17 cellular contexts compared by ENCODE assay signal in genomic region chr14:76337619-76338545, GRCh38. TPM values are rescaled to one million over a fixed set of nuclear protein-coding genes. Genes with fewer than 3 reads are reported as not detected.
A peak's percentile ranks its signal among the peaks of the same experiment; 100 is the strongest.
DNase-seq lines count a peak whose midpoint lies in the region; ATAC-seq, FAIRE-seq and TF ChIP-seq lines count a peak whose summit lies in the region.
"Had no signal": no experiment of that assay in that cellular context is flagged by ENCODE, and none has a peak within 500 bp of the region (broad histone marks: within the 10 kb centered on the region; RNA-seq: fewer than 3 reads in every experiment).

No MANE protein-coding gene starts in this region.

- in situ Hi-C loops in HepG2 (cut with HindIII; ENCODE audit: extremely low pct_ligation_motif_present, low pct_unique_long_range_greater_than_20kb), result no loop called here
- in situ Hi-C loops in Panc1 (cut with HindIII; ENCODE audit: low pct_unique_long_range_greater_than_20kb, low sequenced_read_pairs), result no loop called here
- in situ Hi-C loops in ACHN (cut with HindIII; ENCODE audit: low pct_ligation_motif_present, low pct_unique_long_range_greater_than_20kb, low sequenced_read_pairs), result no loop called here

- CTCF ChIA-PET in HepG2 (lab: Yijun Ruan, JAX; ENCODE audit: low intra/inter-chr PET ratio, low total read pairs) (no interaction called here), Panc1 (lab: Charles Lee) (no interaction called here)

- no peak overlapping the region for H2AFZ ChIP-seq in HepG2 (ENCODE audit: low read length)

- no peak for FAIRE-seq in HepG2 (lab: Jason Lieb, UNC)
- FAIRE-seq: A549, D721Med had no signal

- ATAC-seq in HepG2, result peak; percentile 29; the same call in 1 of the 3 replicates
- no peak for ATAC-seq in right lobe of liver
- ATAC-seq in Panc1, result peak; percentile 51; the same call in 1 of the 2 replicates
- ATAC-seq in GM19397 (IDR thresholded peaks at IDR 0.05; ENCODE audit: unreplicated experiment), result no peak
- ATAC-seq in GM19035 (IDR thresholded peaks at IDR 0.05; ENCODE audit: unreplicated experiment), result no peak

- no peak overlapping the region for H3K9ac ChIP-seq in HepG2 (ENCODE audit: insufficient read depth, low read depth, low read length)

- H3K4me1 ChIP-seq in HepG2 (ENCODE audit: insufficient read depth, low read length) (no peaks in the 10 kb centered on the region), right lobe of liver (no peaks in the 10 kb centered on the region), Panc1 (ENCODE audit: control insufficient read depth, insufficient read depth, low read length) (no peaks in the 10 kb centered on the region)
- H3K4me1 ChIP-seq: A549, spleen had no signal

- POLR2A ChIA-PET in HepG2 (lab: Yijun Ruan, JAX), result no interaction called here
- POLR2A ChIA-PET in Panc1 (lab: Charles Lee), result no interaction called here

- 66% methylated on average over 13 of the region's 16 CpGs for WGBS in HepG2 (ENCODE audit: low lambda C conversion rate)
- 53% methylated on average over 13 of the region's 16 CpGs for WGBS in right lobe of liver (ENCODE audit: insufficient coverage, low coverage, low lambda C conversion rate, missing lambda C conversion rate)

- no peaks in the 10 kb centered on the region for H3K79me2 ChIP-seq in HepG2 (ENCODE audit: insufficient read depth, low read length)

- no peak for TF ChIP-seq RAD21 in HepG2 (CRISPR knock-in tag; IDR thresholded peaks at IDR 0.05)

- no peak overlapping the region for H3K4me3 ChIP-seq in HepG2 (replicated peaks in 1 of 3; ENCODE audit: insufficient read depth in 1 of 3, low read depth in 2 of 3, low read length in 3 of 3)
- H3K4me3 ChIP-seq in right lobe of liver, result no peak overlapping the region
- peak overlapping the region; percentile 3 to 23; a peak in 3 of 4 replicates for H3K4me3 ChIP-seq in Panc1 (ENCODE audit: low read depth in 2 of 2, low read length in 2 of 2)
- H3K4me3 ChIP-seq: A549, spleen had no signal

- DNase-seq in HepG2 (ENCODE audit: low spot score) (no peak), right lobe of liver (no peak), Panc1 (ENCODE audit: low read depth, low spot score) (no peak), fibroblast of peridontal ligament (ENCODE audit: extremely low read depth) (peak; percentile 15), ACHN (no peak), medulla oblongata (ENCODE audit: extremely low spot score) (no peak)
- DNase-seq: activated CD4-positive, alpha-beta T cell treated with anti-CD3 and anti-CD28 coated beads, Interleukin-2, amount 50 U/mL, for 4 hours; activated gamma-delta T cell; NCI-H345; spleen; substantia nigra; T-helper 2 cell had no signal

- intact Hi-C loops in HepG2 (cut with micrococcal nuclease; ENCODE audit: unreplicated experiment), result no loop called here
- intact Hi-C loops in right lobe of liver (cut with DNase I), result no loop called here
- intact Hi-C loops in Panc1 (cut with micrococcal nuclease; ENCODE audit: unreplicated experiment), result no loop called here

- no peak overlapping the region for H3K27ac ChIP-seq in HepG2 (ENCODE audit: extremely low read length, insufficient read depth, low read length)
- no peak overlapping the region for H3K27ac ChIP-seq in right lobe of liver
- no peak overlapping the region for H3K27ac ChIP-seq in Panc1 (ENCODE audit: low read length)
- H3K27ac ChIP-seq: A549, spleen had no signal

- TF ChIP-seq EP300 in HepG2 (IDR thresholded peaks at IDR 0.05; ENCODE audit: low read depth in 2 of 2, low read length in 2 of 2), result no peak
- no peak for TF ChIP-seq EP300 in HepG2 (CRISPR knock-in tag; IDR thresholded peaks at IDR 0.05; ENCODE audit: borderline replicate concordance)

- BruUV-seq in HepG2 (replicated peaks; lab: Mats Ljungman, UMichigan), result no TSS peak
- no TSS peak for BruUV-seq in Panc1 (replicated peaks; lab: Mats Ljungman, UMichigan)

- no peak overlapping the region for H3K4me2 ChIP-seq in HepG2 (ENCODE audit: low read depth, low read length)
- H3K4me2 ChIP-seq: A549 had no signal

- H3K36me3 ChIP-seq in HepG2 (replicated peaks in 1 of 2; ENCODE audit: control insufficient read depth in 1 of 2, insufficient read depth in 2 of 2, low read length in 2 of 2), result no peaks in the 10 kb centered on the region
- no peaks in the 10 kb centered on the region for H3K36me3 ChIP-seq in right lobe of liver
- H3K36me3 ChIP-seq in Panc1 (ENCODE audit: control insufficient read depth, insufficient read depth, low read length), result no peaks in the 10 kb centered on the region
- H3K36me3 ChIP-seq: spleen had no signal

- no peaks in the 10 kb centered on the region for H3K9me3 ChIP-seq in HepG2 (ENCODE audit: low read length)
- H3K9me3 ChIP-seq in right lobe of liver, result no peaks in the 10 kb centered on the region
- no peaks in the 10 kb centered on the region for H3K9me3 ChIP-seq in Panc1 (ENCODE audit: control insufficient read depth, insufficient read depth, low read depth, low read length)
- H3K9me3 ChIP-seq: A549, spleen had no signal

- no peaks in the 10 kb centered on the region for H3K27me3 ChIP-seq in HepG2 (ENCODE audit: control insufficient read depth in 1 of 2, insufficient read depth in 2 of 2, low read length in 2 of 2)
- no peaks in the 10 kb centered on the region for H3K27me3 ChIP-seq in right lobe of liver
- no peaks in the 10 kb centered on the region for H3K27me3 ChIP-seq in Panc1 (ENCODE audit: control insufficient read depth, insufficient read depth, low read length)

- TF ChIP-seq CTCF in HepG2 (CRISPR knock-in tag; IDR thresholded peaks at IDR 0.05) (no peak), right lobe of liver (IDR thresholded peaks at IDR 0.05) (no peak), Panc1 (IDR thresholded peaks at IDR 0.05) (no peak)

- no peak for TF ChIP-seq POLR2A in HepG2 (IDR thresholded peaks at IDR 0.05; ENCODE audit: insufficient read depth in 1 of 2, low read depth in 2 of 2, low read length in 2 of 2)
- TF ChIP-seq POLR2A in right lobe of liver (IDR thresholded peaks at IDR 0.05), result no peak

- H4K20me1 ChIP-seq in HepG2 (ENCODE audit: insufficient read depth, low read length), result no peaks in the 10 kb centered on the region

TF ChIP-seq in HepG2, 621 proteins besides CTCF, POLR2A, EP300 and RAD21 (continues in another document):
- TF ChIP-seq JARID2 (CRISPR knock-in tag; IDR thresholded peaks at IDR 0.05; ENCODE audit: insufficient replicate concordance) (no peak), PLRG1 (conservative IDR thresholded peaks at IDR 0.05) (no peak), TBP (CRISPR knock-in tag; IDR thresholded peaks at IDR 0.05) (no peak), DNMT3B (CRISPR knock-in tag; conservative IDR thresholded peaks at IDR 0.05) (no peak), ZEB1 (IDR thresholded peaks at IDR 0.05; ENCODE audit: insufficient replicate concordance, low read depth) (no peak), ZNF704 (CRISPR knock-in tag; IDR thresholded peaks at IDR 0.05; ENCODE audit: borderline replicate concordance) (no peak), CHD4 (IDR thresholded peaks at IDR 0.05; ENCODE audit: borderline replicate concordance, low read length) (no peak), MED8 (CRISPR knock-in tag; IDR thresholded peaks at IDR 0.05; ENCODE audit: insufficient replicate concordance) (no peak), SP1 (IDR thresholded peaks at IDR 0.05) (no peak), SP1 (CRISPR knock-in tag; IDR thresholded peaks at IDR 0.05) (no peak), GZF1 (CRISPR knock-in tag; IDR thresholded peaks at IDR 0.05) (no peak), FOXK2 (IDR thresholded peaks at IDR 0.05) (no peak), ELF1 (CRISPR knock-in tag; IDR thresholded peaks at IDR 0.05) (no peak), NR2F1 (CRISPR knock-in tag; IDR thresholded peaks at IDR 0.05) (no peak), ZSCAN20 (CRISPR knock-in tag; IDR thresholded peaks at IDR 0.05; ENCODE audit: borderline replicate concordance) (no peak), KDM1A (CRISPR knock-in tag; IDR thresholded peaks at IDR 0.05) (no peak), TOE1 (CRISPR knock-in tag; IDR thresholded peaks at IDR 0.05) (no peak)

RNA-seq across cellular contexts. Expression of gene ESRRB, which starts 38.1 kb away (rescaled TPM):
- total RNA-seq in HepG2 (2016; rRNA removed; fragmentation: Illumina TruSeq; extraction: Trizol) (0.04 TPM in 1 of 2 replicates, not detected in the other), right lobe of liver (under 1 TPM in 3 of 6 experiments, not detected in 3; 0.16 to 0.26 (median 0.17) TPM), Panc1 (2021; ENCODE audit: unreplicated experiment) (not detected)
- total RNA-seq in HepG2 (2016; cell fraction: cytosol; rRNA removed; fragmentation: Illumina TruSeq; extraction: Trizol; ENCODE audit: low read depth), result 0.30 and 0.35 TPM in 2 replicates
- total RNA-seq in HepG2 (2016; cell fraction: insoluble cytoplasmic fraction; rRNA removed; fragmentation: Illumina TruSeq; extraction: Trizol), result 0.19 TPM in 1 of 2 replicates, not detected in the other
- 0.12 and 0.21 TPM in 2 replicates for total RNA-seq in HepG2 (2016; cell fraction: membrane; rRNA removed; fragmentation: Illumina TruSeq; extraction: Trizol)
- 0.19 and 0.43 TPM in 2 replicates for total RNA-seq in HepG2 (2016; cell fraction: nucleus; rRNA removed; fragmentation: Illumina TruSeq; extraction: Trizol)
- 0.33 and 0.35 TPM in 2 replicates for polyA plus RNA-seq in HepG2 (2011; rRNA removed)
- polyA plus RNA-seq in HepG2 (2011; cell fraction: cytosol; rRNA removed), result 0.17 and 0.24 TPM in 2 replicates
- 2.0 and 2.8 TPM in 2 replicates for polyA plus RNA-seq in HepG2 (2011; cell fraction: nucleus; rRNA removed)
- 0.16 and 0.17 TPM in 2 replicates for polyA plus RNA-seq in HepG2 (2012)
- 0.09 and 0.14 TPM in 2 replicates for polyA plus RNA-seq in HepG2 (2016; cell fraction: cytosol; fragmentation: Illumina TruSeq; extraction: Trizol; ENCODE audit: low read depth)
- polyA plus RNA-seq in HepG2 (2016; cell fraction: insoluble cytoplasmic fraction; fragmentation: Illumina TruSeq; extraction: Trizol; ENCODE audit: low read depth), result 0.07 TPM in 1 of 2 replicates, not detected in the other
- polyA plus RNA-seq in HepG2 (2016; cell fraction: membrane; fragmentation: Illumina TruSeq; extraction: Trizol; ENCODE audit: low read depth), result 0.05 and 0.20 TPM in 2 replicates
- 0.15 and 0.69 TPM in 2 replicates for polyA plus RNA-seq in HepG2 (2016; cell fraction: nucleus; fragmentation: Illumina TruSeq; extraction: Trizol; ENCODE audit: insufficient read depth, low read depth)
- 0.05 and 0.46 TPM in 2 replicates for polyA minus RNA-seq in HepG2 (2011; rRNA and poly(A)+ RNA removed; ENCODE audit: low replicate concordance)
- not detected in 2 replicates for polyA minus RNA-seq in HepG2 (2011; cell fraction: cytosol; rRNA and poly(A)+ RNA removed)
- polyA minus RNA-seq in HepG2 (2011; cell fraction: nucleus; rRNA and poly(A)+ RNA removed), result 1.2 and 1.3 TPM in 2 replicates
- not detected for polyA plus RNA-seq in Panc1 (2012; ENCODE audit: insufficient read length)
- total RNA-seq: osteocyte had no signal

Comparison
In these comparisons a context has a peak if more than half of its experiments do, and no peak if none do; other contexts are left out.
1. ATAC-seq: peak in HepG2 (single experiment) and Panc1 (single experiment); none in right lobe of liver (0 of 4), GM19397 (single experiment) and GM19035 (single experiment).
2. H3K4me3 ChIP-seq: peak in Panc1 (2 of 2); none in HepG2 (0 of 3) and right lobe of liver (0 of 3).